In the genomic region with DNA sequence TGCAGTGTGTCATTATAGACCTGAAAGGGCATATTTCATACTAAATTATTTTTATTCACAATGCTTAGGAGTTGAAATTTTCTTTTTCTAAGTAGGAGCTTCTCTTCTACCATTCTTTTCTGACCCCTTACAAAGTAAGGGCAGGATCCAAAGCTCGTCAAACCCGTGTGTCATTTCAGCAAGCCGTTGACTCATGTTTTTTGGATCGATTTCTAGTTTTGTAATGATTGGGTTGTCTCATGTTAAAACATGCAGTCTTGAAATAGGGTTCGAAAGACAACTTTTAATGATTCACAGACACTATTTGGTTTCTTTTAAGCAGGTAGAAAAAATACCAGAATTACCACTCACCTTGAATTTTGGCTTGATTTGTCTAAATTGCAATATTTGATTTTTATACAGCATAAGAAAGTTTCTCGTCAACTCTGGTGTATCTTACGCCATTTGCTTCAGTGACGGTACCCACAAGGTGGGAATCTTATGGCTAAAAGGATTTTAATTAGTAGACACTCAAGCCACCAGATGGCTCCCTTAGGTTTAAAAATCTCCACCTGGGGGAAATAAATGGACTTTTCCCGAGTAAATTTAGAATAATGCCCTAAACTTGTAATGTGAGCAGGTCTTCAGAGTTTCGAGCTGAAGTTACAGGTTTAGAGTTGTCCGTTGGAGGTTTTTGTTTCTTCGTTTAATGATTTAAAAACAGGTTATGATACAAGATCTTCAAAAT, we compare ENCODE assay signal across 1 cellular context.
TF ChIP-seq lines count a peak whose summit lies in the region.

No MANE protein-coding gene starts in this region.

TF ChIP-seq in K562, 482 proteins besides CTCF, POLR2A, EP300 and RAD21:
- TF ChIP-seq, protein P1, sequence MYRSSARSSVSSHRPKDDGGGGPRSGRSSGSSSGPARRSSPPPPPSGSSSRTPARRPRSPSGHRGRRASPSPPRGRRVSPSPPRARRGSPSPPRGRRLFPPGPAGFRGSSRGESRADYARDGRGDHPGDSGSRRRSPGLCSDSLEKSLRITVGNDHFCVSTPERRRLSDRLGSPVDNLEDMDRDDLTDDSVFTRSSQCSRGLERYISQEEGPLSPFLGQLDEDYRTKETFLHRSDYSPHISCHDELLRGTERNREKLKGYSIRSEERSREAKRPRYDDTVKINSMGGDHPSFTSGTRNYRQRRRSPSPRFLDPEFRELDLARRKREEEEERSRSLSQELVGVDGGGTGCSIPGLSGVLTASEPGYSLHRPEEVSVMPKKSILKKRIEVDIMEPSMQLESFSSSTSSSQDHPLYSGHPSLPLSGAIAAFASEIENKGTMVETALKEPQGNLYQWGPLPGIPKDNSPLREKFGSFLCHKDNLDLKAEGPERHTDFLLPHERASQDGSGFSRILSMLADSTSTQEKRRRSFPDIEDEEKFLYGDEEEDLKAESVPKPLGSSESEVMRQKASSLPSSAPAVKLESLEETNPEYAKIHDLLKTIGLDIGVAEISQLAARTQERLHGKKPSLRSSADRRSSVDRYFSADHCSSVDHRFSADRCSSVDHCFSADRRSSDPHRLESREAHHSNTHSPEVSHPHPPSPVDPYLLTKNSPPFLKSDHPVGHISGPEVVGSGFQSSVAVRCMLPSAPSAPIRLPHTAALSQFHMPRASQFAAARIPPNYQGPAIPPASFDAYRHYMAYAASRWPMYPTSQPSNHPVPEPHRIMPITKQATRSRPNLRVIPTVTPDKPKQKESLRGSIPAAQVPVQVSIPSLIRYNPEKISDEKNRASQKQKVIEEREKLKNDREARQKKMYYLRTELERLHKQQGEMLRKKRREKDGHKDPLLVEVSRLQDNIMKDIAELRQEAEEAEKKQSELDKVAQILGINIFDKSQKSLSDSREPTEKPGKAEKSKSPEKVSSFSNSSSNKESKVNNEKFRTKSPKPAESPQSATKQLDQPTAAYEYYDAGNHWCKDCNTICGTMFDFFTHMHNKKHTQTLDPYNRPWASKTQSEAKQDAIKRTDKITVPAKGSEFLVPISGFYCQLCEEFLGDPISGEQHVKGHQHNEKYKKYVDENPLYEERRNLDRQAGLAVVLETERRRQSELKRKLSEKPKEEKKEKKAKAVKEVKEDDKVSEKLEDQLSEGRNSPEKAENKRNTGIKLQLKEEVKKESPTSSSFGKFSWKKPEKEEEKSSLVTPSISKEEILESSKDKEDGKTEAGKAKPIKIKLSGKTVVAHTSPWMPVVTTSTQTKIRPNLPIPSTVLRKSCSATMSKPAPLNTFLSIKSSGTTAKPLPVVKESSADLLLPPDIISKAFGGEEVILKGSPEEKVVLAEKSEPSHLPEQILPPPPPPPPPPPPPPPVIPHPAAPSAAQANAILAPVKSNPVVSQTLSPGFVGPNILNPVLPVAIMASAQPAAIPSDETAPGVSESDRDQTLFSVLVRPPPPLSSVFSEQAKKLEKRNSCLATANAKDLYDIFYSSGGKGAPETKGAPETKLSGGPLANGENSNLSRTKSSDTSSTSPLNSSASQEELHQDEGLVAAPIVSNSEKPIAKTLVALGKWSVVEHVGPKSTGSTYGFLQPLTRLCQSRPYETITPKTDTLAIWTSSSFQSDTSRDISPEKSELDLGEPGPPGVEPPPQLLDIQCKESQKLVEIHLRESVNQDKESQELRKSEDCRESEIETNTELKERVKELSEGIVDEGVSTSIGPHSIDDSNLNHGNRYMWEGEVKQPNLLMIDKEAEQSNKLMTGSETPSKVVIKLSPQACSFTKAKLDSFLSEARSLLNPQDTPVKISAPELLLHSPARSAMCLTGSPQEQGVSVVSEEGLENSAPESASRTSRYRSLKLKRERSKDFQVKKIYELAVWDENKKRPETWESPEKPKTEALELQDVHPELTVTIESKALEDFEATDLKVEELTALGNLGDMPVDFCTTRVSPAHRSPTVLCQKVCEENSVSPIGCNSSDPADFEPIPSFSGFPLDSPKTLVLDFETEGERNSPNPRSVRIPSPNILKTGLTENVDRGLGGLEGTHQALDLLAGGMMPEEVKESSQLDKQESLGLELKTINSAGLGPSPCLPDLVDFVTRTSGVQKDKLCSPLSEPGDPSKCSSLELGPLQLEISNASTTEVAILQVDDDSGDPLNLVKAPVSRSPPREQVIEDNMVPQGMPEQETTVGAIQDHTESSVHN (IDR thresholded peaks at IDR 0.05; ENCODE audit: borderline replicate concordance in 1 of 2, low read depth in 1 of 2): no peak
- TF ChIP-seq HDAC6 (IDR thresholded peaks at IDR 0.05; ENCODE audit: low read depth, low read length) (no peak), ZNF384 (IDR thresholded peaks at IDR 0.05; ENCODE audit: low read depth, low read length) (no peak), HMGN3 (IDR thresholded peaks at IDR 0.05; ENCODE audit: borderline replicate concordance, extremely low read depth, insufficient read length, low read depth, low read length) (no peak), KDM5B (IDR thresholded peaks at IDR 0.05; ENCODE audit: insufficient replicate concordance, low read depth, low read length) (no peak), GATA2 (CRISPR knock-in tag; IDR thresholded peaks at IDR 0.05) (no peak), FOS (IDR thresholded peaks at IDR 0.05; ENCODE audit: extremely low read depth, insufficient read length) (no peak), HNRNPL (IDR thresholded peaks at IDR 0.05; ENCODE audit: low read depth, low read length) (no peak), NR4A1 (CRISPR knock-in tag; IDR thresholded peaks at IDR 0.05) (no peak), NR4A1 (tag; IDR thresholded peaks at IDR 0.05) (no peak), POU5F1 (IDR thresholded peaks at IDR 0.05; ENCODE audit: borderline replicate concordance, low read depth, low read length, partially characterized antibody) (no peak), RBBP5 (IDR thresholded peaks at IDR 0.05; ENCODE audit: borderline replicate concordance, insufficient read depth, low read length, poor library complexity, severe bottlenecking) (no peak)
- TF ChIP-seq, protein P2, sequence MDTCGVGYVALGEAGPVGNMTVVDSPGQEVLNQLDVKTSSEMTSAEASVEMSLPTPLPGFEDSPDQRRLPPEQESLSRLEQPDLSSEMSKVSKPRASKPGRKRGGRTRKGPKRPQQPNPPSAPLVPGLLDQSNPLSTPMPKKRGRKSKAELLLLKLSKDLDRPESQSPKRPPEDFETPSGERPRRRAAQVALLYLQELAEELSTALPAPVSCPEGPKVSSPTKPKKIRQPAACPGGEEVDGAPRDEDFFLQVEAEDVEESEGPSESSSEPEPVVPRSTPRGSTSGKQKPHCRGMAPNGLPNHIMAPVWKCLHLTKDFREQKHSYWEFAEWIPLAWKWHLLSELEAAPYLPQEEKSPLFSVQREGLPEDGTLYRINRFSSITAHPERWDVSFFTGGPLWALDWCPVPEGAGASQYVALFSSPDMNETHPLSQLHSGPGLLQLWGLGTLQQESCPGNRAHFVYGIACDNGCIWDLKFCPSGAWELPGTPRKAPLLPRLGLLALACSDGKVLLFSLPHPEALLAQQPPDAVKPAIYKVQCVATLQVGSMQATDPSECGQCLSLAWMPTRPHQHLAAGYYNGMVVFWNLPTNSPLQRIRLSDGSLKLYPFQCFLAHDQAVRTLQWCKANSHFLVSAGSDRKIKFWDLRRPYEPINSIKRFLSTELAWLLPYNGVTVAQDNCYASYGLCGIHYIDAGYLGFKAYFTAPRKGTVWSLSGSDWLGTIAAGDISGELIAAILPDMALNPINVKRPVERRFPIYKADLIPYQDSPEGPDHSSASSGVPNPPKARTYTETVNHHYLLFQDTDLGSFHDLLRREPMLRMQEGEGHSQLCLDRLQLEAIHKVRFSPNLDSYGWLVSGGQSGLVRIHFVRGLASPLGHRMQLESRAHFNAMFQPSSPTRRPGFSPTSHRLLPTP (IDR thresholded peaks at IDR 0.05; ENCODE audit: borderline replicate concordance, extremely low read depth, insufficient read length): no peak
